14 cellular contexts compared by ENCODE assay signal in the genomic region with DNA sequence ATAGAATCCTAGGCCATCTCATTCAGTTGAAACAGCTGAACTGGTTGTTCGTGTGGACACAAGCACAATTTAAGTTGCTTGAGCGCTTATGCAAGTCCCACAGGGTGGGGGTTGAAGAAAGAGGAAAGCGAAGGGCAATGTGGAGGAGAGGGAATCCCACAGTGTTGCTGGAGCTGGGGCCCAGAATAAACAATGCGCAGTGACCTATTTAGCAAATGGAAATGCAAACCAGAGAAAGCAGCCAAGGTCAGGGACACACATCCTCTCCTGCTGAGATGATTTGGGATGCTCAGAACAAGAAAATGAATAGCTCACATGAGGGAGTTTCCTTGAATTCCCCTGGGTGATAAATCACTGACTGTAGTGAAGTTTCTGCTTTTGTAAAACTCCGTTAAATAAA.
DNase-seq lines count a peak whose midpoint lies in the region; ATAC-seq and TF ChIP-seq lines count a peak whose summit lies in the region.
"Had no signal": no experiment of that assay in that cellular context is flagged by ENCODE, and none has a peak within 500 bp of the region (broad histone marks: within the 10 kb centered on the region; RNA-seq: fewer than 3 reads in every experiment).

No MANE protein-coding gene starts in this region.

- H3K27me3 Mint-ChIP-seq in activated B cell treated with CpG ODN at 0.5 μM for 24 hours (no peaks in the 10 kb centered on the region), nephron progenitor cell (ENCODE audit: low read depth, poor library complexity) (peaks cover 3% of the 10 kb centered on the region)
- H3K27me3 Mint-ChIP-seq: activated CD8-positive, alpha-beta memory T cell treated with anti-CD3 and anti-CD28 coated beads, Interleukin-2, amount 10 ng/mL, durations not matched to agents 7 days and 5 days; T-helper 17 cell had no signal

- H3K9me3 Mint-ChIP-seq in activated B cell treated with CpG ODN at 0.5 μM for 24 hours (peaks cover 15% of the 10 kb centered on the region), nephron progenitor cell (peaks cover 49% of the 10 kb centered on the region)

- TF ChIP-seq CTCF in activated B cell treated with CpG ODN at 0.5 μM for 24 hours (IDR thresholded peaks at IDR 0.05) (no peak), nephron progenitor cell (IDR thresholded peaks at IDR 0.05) (no peak)

- intact Hi-C loops in activated B cell treated with CpG ODN at 0.5 μM for 24 hours (cut with micrococcal nuclease), result no loop called here

- H3K4me3 Mint-ChIP-seq in activated B cell treated with CpG ODN at 0.5 μM for 24 hours, result peak overlapping the region; percentile 36
- peak overlapping the region; percentile 18 for H3K4me3 Mint-ChIP-seq in nephron progenitor cell
- H3K4me3 Mint-ChIP-seq: activated CD8-positive, alpha-beta memory T cell treated with anti-CD3 and anti-CD28 coated beads, Interleukin-2, amount 10 ng/mL, durations not matched to agents 7 days and 5 days; T-helper 17 cell had no signal

- H3K4me1 Mint-ChIP-seq in activated B cell treated with CpG ODN at 0.5 μM for 24 hours, result peaks cover 25% of the 10 kb centered on the region
- H3K4me1 Mint-ChIP-seq in nephron progenitor cell, result peaks cover 41% of the 10 kb centered on the region
- H3K4me1 Mint-ChIP-seq: activated CD8-positive, alpha-beta memory T cell treated with anti-CD3 and anti-CD28 coated beads, Interleukin-2, amount 10 ng/mL, durations not matched to agents 7 days and 5 days; T-helper 17 cell had no signal

- DNase-seq in Caki2 (ENCODE audit: low read depth) (peak; percentile 43), activated B cell treated with CpG ODN at 0.5 μM for 24 hours (no peak), fibroblast of the conjunctiva (ENCODE audit: low read depth) (peak; percentile 3), nephron progenitor cell (peak; percentile 47), NCI-H1694 treated with DMSO at 0.1 percent for 48 hours (lab: John Stamatoyannopoulos, UW) (no peak)
- DNase-seq in activated CD4-positive, CD25-positive, alpha-beta regulatory T cell (lab: John Stamatoyannopoulos, UW), result no peak
- DNase-seq: activated CD8-positive, alpha-beta memory T cell treated with anti-CD3 and anti-CD28 coated beads, Interleukin-2, amount 10 ng/mL, durations not matched to agents 7 days and 5 days; IMR-90; NCI-H1694; PC-3; psoas muscle; T-helper 17 cell had no signal

- in situ Hi-C loops in Caki2 (cut with HindIII; ENCODE audit: low pct_unique_long_range_greater_than_20kb, low sequenced_read_pairs), result no loop called here

- POLR2A ChIA-PET in activated B cell treated with CpG ODN at 0.5 μM for 24 hours (lab: Charles Lee), result no interaction called here

- H3K27ac Mint-ChIP-seq in activated B cell treated with CpG ODN at 0.5 μM for 24 hours, result peak overlapping the region; percentile 57
- peak overlapping the region; percentile 73 for H3K27ac Mint-ChIP-seq in nephron progenitor cell
- H3K27ac Mint-ChIP-seq: activated CD8-positive, alpha-beta memory T cell treated with anti-CD3 and anti-CD28 coated beads, Interleukin-2, amount 10 ng/mL, durations not matched to agents 7 days and 5 days; T-helper 17 cell had no signal

- H3K36me3 Mint-ChIP-seq in activated B cell treated with CpG ODN at 0.5 μM for 24 hours (ENCODE audit: low read depth) (peaks cover 18% of the 10 kb centered on the region), nephron progenitor cell (ENCODE audit: low read depth) (peaks cover 30% of the 10 kb centered on the region)
- H3K36me3 Mint-ChIP-seq: activated CD8-positive, alpha-beta memory T cell treated with anti-CD3 and anti-CD28 coated beads, Interleukin-2, amount 10 ng/mL, durations not matched to agents 7 days and 5 days had no signal

- CTCF ChIA-PET in activated B cell treated with CpG ODN at 0.5 μM for 24 hours (lab: Charles Lee), result no interaction called here

- peak; percentile 84 for ATAC-seq in activated B cell treated with CpG ODN at 0.5 μM for 24 hours (ENCODE audit: low read depth)
- ATAC-seq in HG03442 (IDR thresholded peaks at IDR 0.05; ENCODE audit: unreplicated experiment), result no peak
- ATAC-seq in HG02588 (IDR thresholded peaks at IDR 0.05; ENCODE audit: unreplicated experiment), result no peak
- ATAC-seq: activated CD8-positive, alpha-beta memory T cell treated with anti-CD3 and anti-CD28 coated beads, Interleukin-2, amount 10 ng/mL, durations not matched to agents 7 days and 5 days; PC-3; psoas muscle; T-helper 17 cell had no signal

Comparison
In these comparisons a context has a peak if more than half of its experiments do, and no peak if none do; other contexts are left out.
1. DNase-seq: peak in Caki2 (single experiment), fibroblast of the conjunctiva (single experiment) and nephron progenitor cell (single experiment); none in activated B cell treated with CpG ODN at 0.5 μM for 24 hours (single experiment), activated CD4-positive, CD25-positive, alpha-beta regulatory T cell (0 of 4) and NCI-H1694 treated with DMSO at 0.1 percent for 48 hours (single experiment).